In genomic region chr3:105316307-105316706, GRCh38 we compare ENCODE assay signal across 6 cellular contexts.
"Had no signal": no experiment of that assay in that cellular context is flagged by ENCODE, and none has a peak within 500 bp of the region (broad histone marks: within the 10 kb centered on the region; RNA-seq: fewer than 3 reads in every experiment).

No MANE protein-coding gene starts in this region.

- DNase-seq: H9, HCEC 1CT, IMR-90, KG1 had no signal

- H2AFZ ChIP-seq: GM23338 had no signal

- ATAC-seq: GM23338, K562 had no signal

- H3K4me3 ChIP-seq: GM23338, K562 had no signal

- H3K4me3 Mint-ChIP-seq: GM23338, H9 had no signal

- H3K27ac Mint-ChIP-seq: GM23338, H9 had no signal

- H3K4me1 Mint-ChIP-seq: GM23338, H9 had no signal

- H3K4me2 ChIP-seq: GM23338 had no signal
